Comparison of ENCODE assay signal across 8 cellular contexts in genomic region chr17:36948717-36949460, GRCh38. TPM values are rescaled to one million over a fixed set of nuclear protein-coding genes. Genes with fewer than 3 reads are reported as not detected.
DNase-seq lines count a peak whose midpoint lies in the region; ATAC-seq and TF ChIP-seq lines count a peak whose summit lies in the region.

Gene AATF (plus strand): TSS chr17:36948954. CDS start chr17:36949126, 172 bp downstream.

- ATAC-seq in GM19372 (IDR thresholded peaks at IDR 0.05; ENCODE audit: low read depth, unreplicated experiment) (peak; percentile 95), HG03521 (IDR thresholded peaks at IDR 0.05; ENCODE audit: unreplicated experiment) (peak; percentile 88), left lobe of liver (peak; percentile 98)

- H3K27me3 Mint-ChIP-seq in activated CD4-positive, alpha-beta T cell treated with anti-CD3 and anti-CD28 coated beads, Interleukin-2, amount 10 ng/mL, durations not matched to agents 7 days and 5 days, result peaks cover 37% of the 10 kb centered on the region

- peak in 13 of 14 donors; percentile 74 to 97 (median 92) for DNase-seq in C1 segment of cervical spinal cord (lab: John Stamatoyannopoulos, UW)
- DNase-seq in NCI-H69 (lab: John Stamatoyannopoulos, UW), result peak; percentile 99
- DNase-seq in activated CD4-positive, alpha-beta T cell treated with anti-CD3 and anti-CD28 coated beads, Interleukin-2, amount 10 ng/mL, durations not matched to agents 7 days and 5 days, result peak; percentile 96
- peak; percentile 98 for DNase-seq in coronary artery (ENCODE audit: low spot score)
- DNase-seq in left lobe of liver (ENCODE audit: low spot score), result peak; percentile 98
- DNase-seq in stimulated activated CD4-positive, alpha-beta T cell treated with anti-CD3 and anti-CD28 coated beads, Interleukin-2, amount 100 ng/mL, for 24 hours, result peak; percentile 94 to 99

- peak within 1 kb of the TSS; percentile 71 to 99 for H3K27ac ChIP-seq in coronary artery

- peaks cover 40% of the 10 kb centered on the region for H3K36me3 Mint-ChIP-seq in activated CD4-positive, alpha-beta T cell treated with anti-CD3 and anti-CD28 coated beads, Interleukin-2, amount 10 ng/mL, durations not matched to agents 7 days and 5 days (ENCODE audit: low read depth)

- peak within 1 kb of the TSS; percentile 96 for H3K27ac Mint-ChIP-seq in activated CD4-positive, alpha-beta T cell treated with anti-CD3 and anti-CD28 coated beads, Interleukin-2, amount 10 ng/mL, durations not matched to agents 7 days and 5 days

- peaks cover 50% of the 10 kb centered on the region for H3K4me1 Mint-ChIP-seq in activated CD4-positive, alpha-beta T cell treated with anti-CD3 and anti-CD28 coated beads, Interleukin-2, amount 10 ng/mL, durations not matched to agents 7 days and 5 days

- H3K4me3 ChIP-seq in coronary artery, result peak within 1 kb of the TSS; percentile 99

- H3K4me3 Mint-ChIP-seq in activated CD4-positive, alpha-beta T cell treated with anti-CD3 and anti-CD28 coated beads, Interleukin-2, amount 10 ng/mL, durations not matched to agents 7 days and 5 days, result peak within 1 kb of the TSS; percentile 95

- no peak for TF ChIP-seq CTCF in coronary artery (IDR thresholded peaks at IDR 0.05)

- POLR2A ChIA-PET in activated CD4-positive, alpha-beta T cell treated with anti-CD3 and anti-CD28 coated beads, Interleukin-2, amount 10 ng/mL, durations not matched to agents 7 days and 5 days (lab: Charles Lee), result no interaction called here

- CTCF ChIA-PET in activated CD4-positive, alpha-beta T cell treated with anti-CD3 and anti-CD28 coated beads, Interleukin-2, amount 10 ng/mL, durations not matched to agents 7 days and 5 days (lab: Charles Lee), result interaction anchor here (1.2 kb wide), 1 partner anchor 11 kb away, joined by 3 read pairs; no protein-coding TSS in a partner anchor

- no peaks in the 10 kb centered on the region for H3K9me3 Mint-ChIP-seq in activated CD4-positive, alpha-beta T cell treated with anti-CD3 and anti-CD28 coated beads, Interleukin-2, amount 10 ng/mL, durations not matched to agents 7 days and 5 days

RNA-seq across cellular contexts. Expression of gene AATF, which starts in this region (rescaled TPM):
- 10 to 100 TPM; 79.6 to 83.6 TPM for total RNA-seq in activated CD4-positive, alpha-beta T cell treated with anti-CD3 and anti-CD28 coated beads, Interleukin-2, amount 10 ng/mL, durations not matched to agents 7 days and 5 days
- total RNA-seq in left lobe of liver, result 17.7 TPM

Comparison
In these comparisons a context has a peak if more than half of its experiments do, and no peak if none do; other contexts are left out.
1. Peak in every context shown above with its lines: DNase-seq, ATAC-seq, H3K4me3 ChIP-seq and H3K27ac ChIP-seq.